In the genomic region with DNA sequence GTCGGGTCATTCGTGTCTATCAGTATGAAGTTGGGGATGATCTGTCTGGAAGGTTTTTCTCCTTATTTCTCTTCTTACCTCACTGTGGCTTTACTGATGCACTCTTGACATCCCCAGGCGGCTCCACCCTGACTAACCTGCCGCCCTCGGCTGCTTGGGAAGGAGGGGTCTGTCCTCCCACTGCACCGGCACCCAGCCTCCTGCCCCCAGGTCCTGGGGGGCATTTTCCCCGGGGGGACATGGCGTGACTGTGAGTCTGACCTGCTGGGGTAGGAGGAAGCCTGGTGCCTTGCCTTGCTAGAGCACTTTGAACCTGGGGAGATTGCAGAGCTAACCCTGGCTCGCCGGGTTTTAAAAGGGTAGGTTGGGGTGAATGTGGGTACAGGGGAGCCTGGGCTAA, we compare ENCODE assay signal across 15 cellular contexts. TPM values are rescaled to one million over a fixed set of nuclear protein-coding genes. Genes with fewer than 3 reads are reported as not detected.
DNase-seq lines count a peak whose midpoint lies in the region; ATAC-seq, FAIRE-seq and TF ChIP-seq lines count a peak whose summit lies in the region.
"Had no signal": no experiment of that assay in that cellular context is flagged by ENCODE, and none has a peak within 500 bp of the region (broad histone marks: within the 10 kb centered on the region; RNA-seq: fewer than 3 reads in every experiment).

No MANE protein-coding gene starts in this region.

- H3K36me3 Mint-ChIP-seq in astrocyte (ENCODE audit: low read depth, unreplicated experiment), result peaks cover 29% of the 10 kb centered on the region
- H3K36me3 Mint-ChIP-seq in nephron (ENCODE audit: low read depth), result peaks cover 66% of the 10 kb centered on the region

- H3K27me3 Mint-ChIP-seq in astrocyte (ENCODE audit: low read depth, unreplicated experiment), result no peaks in the 10 kb centered on the region
- H3K27me3 Mint-ChIP-seq in nephron (ENCODE audit: low read depth), result no peaks in the 10 kb centered on the region
- H3K27me3 Mint-ChIP-seq: activated B cell treated with CpG ODN at 0.5 μM for 24 hours; dendritic cell treated with granulocyte-macrophage colony-stimulating factor and Interleukin-4, amounts not matched to agents 40 ng/mL and 50 ng/mL, for 4 days; natural killer cell treated with Interleukin-12 subunit alpha and Interleukin-12 subunit beta and Interleukin-15 and Interleukin-18, amount 100 ng/mL, for 72 hours; T-helper 17 cell had no signal

- peaks cover 74% of the 10 kb centered on the region for H4K20me1 ChIP-seq in astrocyte (ENCODE audit: insufficient read depth, low read length)

- no peak for ATAC-seq in heart right ventricle
- no peak for ATAC-seq in Right ventricle myocardium inferior
- ATAC-seq in thoracic aorta (ENCODE audit: insufficient number of reproducible peaks, low FRiP score, low read depth), result no peak
- ATAC-seq: T-helper 17 cell had no signal

- H3K79me2 ChIP-seq in astrocyte (ENCODE audit: insufficient read depth, low read length), result peaks cover 12% of the 10 kb centered on the region

- H3K27ac ChIP-seq in heart right ventricle, result peak overlapping the region in 9 of 10 donors; percentile 40 to 84 (median 75)
- no peak overlapping the region for H3K27ac ChIP-seq in astrocyte (ENCODE audit: low read depth, low read length)
- peak overlapping the region; percentile 55 to 75 for H3K27ac ChIP-seq in thoracic aorta

- FAIRE-seq in astrocyte (lab: Jason Lieb, UNC), result no peak

- H3K4me3 Mint-ChIP-seq in astrocyte (ENCODE audit: unreplicated experiment) (no peak overlapping the region), nephron (no peak overlapping the region)
- H3K4me3 Mint-ChIP-seq: activated B cell treated with CpG ODN at 0.5 μM for 24 hours; dendritic cell treated with granulocyte-macrophage colony-stimulating factor and Interleukin-4, amounts not matched to agents 40 ng/mL and 50 ng/mL, for 4 days; natural killer cell treated with Interleukin-12 subunit alpha and Interleukin-12 subunit beta and Interleukin-15 and Interleukin-18, amount 100 ng/mL, for 72 hours; T-helper 17 cell had no signal

- no peaks in the 10 kb centered on the region for H3K27me3 ChIP-seq in heart right ventricle
- no peaks in the 10 kb centered on the region for H3K27me3 ChIP-seq in astrocyte (ENCODE audit: insufficient read depth, low read length)
- H3K27me3 ChIP-seq in thoracic aorta (replicated peaks; ENCODE audit: insufficient read depth), result no peaks in the 10 kb centered on the region
- no peaks in the 10 kb centered on the region for H3K27me3 ChIP-seq in MG63

- H3K4me1 ChIP-seq in heart right ventricle (peaks cover 8 to 38% (median 20%) of the 10 kb centered on the region in 9 donors), astrocyte (ENCODE audit: insufficient read depth, low read length) (no peaks in the 10 kb centered on the region), thoracic aorta (ENCODE audit: control insufficient read depth in 1 of 2, low read depth in 2 of 2) (peaks cover 12 to 28% of the 10 kb centered on the region in 2 donors)

- H3K4me3 ChIP-seq in heart right ventricle (no peak overlapping the region), astrocyte (ENCODE audit: insufficient read depth, low read depth, low read length) (no peak overlapping the region), thoracic aorta (no peak overlapping the region), MG63 (no peak overlapping the region)

- no peaks in the 10 kb centered on the region for H3K9me3 ChIP-seq in heart right ventricle
- no peaks in the 10 kb centered on the region for H3K9me3 ChIP-seq in astrocyte (ENCODE audit: insufficient read depth, low read depth, low read length)
- no peaks in the 10 kb centered on the region for H3K9me3 ChIP-seq in thoracic aorta
- H3K9me3 ChIP-seq in MG63, result no peaks in the 10 kb centered on the region

- H2AFZ ChIP-seq in astrocyte (ENCODE audit: low read depth, low read length), result no peak overlapping the region

- H3K9ac ChIP-seq in astrocyte (ENCODE audit: low read length), result no peak overlapping the region

- no peak for DNase-seq in heart right ventricle
- DNase-seq in Right ventricle myocardium inferior (ENCODE audit: missing footprints), result no peak
- DNase-seq in astrocyte (ENCODE audit: low read depth), result no peak
- DNase-seq in thoracic aorta (ENCODE audit: low spot score), result no peak
- DNase-seq in MG63, result no peak
- no peak for DNase-seq in activated CD4-positive, alpha-beta T cell treated with anti-CD3 and anti-CD28 coated beads for 1 hour
- DNase-seq in GM03348 (ENCODE audit: low spot score), result no peak
- DNase-seq: activated B cell treated with CpG ODN at 0.5 μM for 24 hours, activated gamma-delta T cell, NCI-H1694 treated with DMSO at 0.1 percent for 48 hours, NCI-H446, T-helper 17 cell had no signal

- H3K36me3 ChIP-seq in heart right ventricle (peaks cover 13 to 100% (median 100%) of the 10 kb centered on the region in 9 donors), astrocyte (ENCODE audit: insufficient read depth, low read length) (peaks cover 59% of the 10 kb centered on the region), thoracic aorta (peaks cover 88% of the 10 kb centered on the region), MG63 (peaks cover 86% of the 10 kb centered on the region)

- TF ChIP-seq CTCF in heart right ventricle (IDR thresholded peaks at IDR 0.05) (no peak), astrocyte (IDR thresholded peaks at IDR 0.05; ENCODE audit: insufficient read depth, low read depth, low read length) (no peak), nephron (IDR thresholded peaks at IDR 0.05; ENCODE audit: unreplicated experiment in 3 of 3) (no peak), thoracic aorta (IDR thresholded peaks at IDR 0.05) (no peak)

- peaks cover 4% of the 10 kb centered on the region for H3K4me1 Mint-ChIP-seq in astrocyte (ENCODE audit: low read depth, unreplicated experiment)
- no peaks in the 10 kb centered on the region for H3K4me1 Mint-ChIP-seq in nephron
- H3K4me1 Mint-ChIP-seq: activated B cell treated with CpG ODN at 0.5 μM for 24 hours had no signal

- peak overlapping the region; percentile 26 for H3K27ac Mint-ChIP-seq in astrocyte (ENCODE audit: unreplicated experiment)
- peak overlapping the region in 2 of 3 experiments; percentile 38 to 55 for H3K27ac Mint-ChIP-seq in nephron
- H3K27ac Mint-ChIP-seq: activated B cell treated with CpG ODN at 0.5 μM for 24 hours; dendritic cell treated with granulocyte-macrophage colony-stimulating factor and Interleukin-4, amounts not matched to agents 40 ng/mL and 50 ng/mL, for 4 days; natural killer cell treated with Interleukin-12 subunit alpha and Interleukin-12 subunit beta and Interleukin-15 and Interleukin-18, amount 100 ng/mL, for 72 hours had no signal

- WGBS in heart right ventricle, 2 donors, result 88 to 89% methylated on average over 10 of the region's 10 CpGs

- H3K4me2 ChIP-seq in astrocyte (ENCODE audit: low read length), result no peak overlapping the region

- intact Hi-C loops in heart right ventricle (cut with DNase I) (no loop called here), Right ventricle myocardium inferior (cut with DNase I) (no loop called here)

- H3K9me3 Mint-ChIP-seq in astrocyte (ENCODE audit: unreplicated experiment), result no peaks in the 10 kb centered on the region
- H3K9me3 Mint-ChIP-seq in nephron, result no peaks in the 10 kb centered on the region
- H3K9me3 Mint-ChIP-seq: activated B cell treated with CpG ODN at 0.5 μM for 24 hours; dendritic cell treated with granulocyte-macrophage colony-stimulating factor and Interleukin-4, amounts not matched to agents 40 ng/mL and 50 ng/mL, for 4 days; natural killer cell treated with Interleukin-12 subunit alpha and Interleukin-12 subunit beta and Interleukin-15 and Interleukin-18, amount 100 ng/mL, for 72 hours had no signal

RNA-seq across cellular contexts. Expression of gene DYNC2I2, which starts 27.5 kb away (rescaled TPM):
- 10 to 100 TPM; 22.1 to 44.8 (median 30.1) TPM for total RNA-seq in heart right ventricle
- 10 to 100 TPM; 60.1 to 83.2 TPM for polyA plus RNA-seq in heart right ventricle
- 40.1 TPM for total RNA-seq in Right ventricle myocardium inferior
- 19.5 and 20.6 TPM in 2 replicates for total RNA-seq in astrocyte
- 10 to 100 TPM; 30.8 to 43.9 TPM for total RNA-seq in thoracic aorta
- 117 and 122 TPM in 2 replicates for total RNA-seq in MG63 (2014; rRNA removed; shearing (Covaris generic); ENCODE audit: low replicate concordance)

RNA-seq across cellular contexts. Expression of gene SET, which starts 59.9 kb away (rescaled TPM):
- total RNA-seq in heart right ventricle, result 100 to 1,000 TPM; 183 to 228 (median 202) TPM
- 100 to 1,000 TPM in 1 of 2 donors, 10 to 100 TPM in 1; 87.0 to 138 TPM for polyA plus RNA-seq in heart right ventricle
- 175 TPM for total RNA-seq in Right ventricle myocardium inferior
- 361 and 397 TPM in 2 replicates for total RNA-seq in astrocyte
- total RNA-seq in thoracic aorta, result 100 to 1,000 TPM in 1 of 2 donors, 10 to 100 TPM in 1; 83.3 to 201 TPM
- 782 and 1,015 TPM in 2 replicates for total RNA-seq in MG63 (2014; rRNA removed; shearing (Covaris generic); ENCODE audit: low replicate concordance)
